Comparison of ENCODE assay signal across 10 cellular contexts in the genomic region with DNA sequence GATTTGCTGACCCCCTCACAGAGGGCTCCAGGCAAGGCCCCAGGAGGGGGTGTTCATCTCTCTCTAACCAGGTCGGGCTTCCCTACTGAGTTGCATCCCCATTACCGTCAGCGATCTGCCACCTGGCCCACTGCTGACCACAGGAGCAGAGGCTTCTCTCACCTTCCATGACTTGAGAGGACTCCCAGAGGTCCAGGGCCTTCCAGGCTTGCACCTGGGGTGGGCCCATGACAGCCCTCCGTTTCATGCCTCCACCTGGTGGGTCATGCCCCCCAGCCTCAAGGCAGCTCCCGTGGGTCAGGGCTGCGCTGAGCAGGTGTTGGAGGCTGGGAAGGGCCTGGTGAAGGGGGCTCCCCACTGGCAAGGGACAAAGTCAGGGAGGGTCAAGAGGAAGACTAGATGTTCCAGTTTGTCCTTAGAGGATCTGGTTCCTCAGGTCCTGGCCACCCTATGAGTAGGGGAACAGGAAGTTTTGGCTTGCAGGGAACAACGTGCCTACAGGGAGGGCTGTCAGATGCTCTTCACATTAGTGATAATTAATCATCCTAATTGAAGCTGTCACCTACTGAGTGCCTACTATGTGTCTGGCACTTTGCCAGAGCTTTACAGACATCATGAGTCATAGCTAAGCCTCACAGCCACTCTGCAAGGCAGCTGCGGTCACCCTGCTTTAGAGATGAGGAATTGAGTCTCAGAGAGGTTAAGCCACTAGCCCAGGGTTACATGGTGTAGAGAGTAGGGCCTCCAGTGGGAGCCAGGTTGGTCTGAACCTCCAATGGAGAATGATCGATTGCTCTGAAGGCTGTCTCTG. TPM values are rescaled to one million over a fixed set of nuclear protein-coding genes. Genes with fewer than 3 reads are reported as not detected.
DNase-seq lines count a peak whose midpoint lies in the region; ATAC-seq and TF ChIP-seq lines count a peak whose summit lies in the region.
"Had no signal": no experiment of that assay in that cellular context is flagged by ENCODE, and none has a peak within 500 bp of the region (broad histone marks: within the 10 kb centered on the region; RNA-seq: fewer than 3 reads in every experiment).

No MANE protein-coding gene starts in this region.

- H3K4me3 Mint-ChIP-seq in CD4-positive, alpha-beta T cell = no peak overlapping the region
- H3K4me3 Mint-ChIP-seq: IgD-negative memory B cell had no signal

- POLR2A ChIA-PET in CD4-positive, alpha-beta T cell (lab: Charles Lee) = no interaction called here

- no peaks in the 10 kb centered on the region for H3K9me3 ChIP-seq in CD4-positive, alpha-beta T cell (ENCODE audit: control insufficient read depth, low read length)

- no peak for DNase-seq in CD4-positive, alpha-beta T cell
- peak; percentile 85 for DNase-seq in NCI-H69 (lab: John Stamatoyannopoulos, UW)
- DNase-seq in 8988T = no peak
- DNase-seq in globus pallidus (ENCODE audit: low spot score) = no peak
- DNase-seq in NCI-H2081 treated with DMSO at 0.1 percent for 48 hours (lab: John Stamatoyannopoulos, UW) = no peak
- DNase-seq in head of caudate nucleus = no peak
- DNase-seq: activated CD4-positive, alpha-beta T cell treated with anti-CD3 and anti-CD28 coated beads for 1 hour had no signal

- no peak overlapping the region for H3K27ac ChIP-seq in CD4-positive, alpha-beta T cell (ENCODE audit: low read depth, low read length)

- intact Hi-C loops in CD4-positive, alpha-beta T cell (cut with DNase I, micrococcal nuclease) = no loop called here
- intact Hi-C loops in head of caudate nucleus (cut with DNase I) = no loop called here

- H3K27me3 ChIP-seq in CD4-positive, alpha-beta T cell (ENCODE audit: control insufficient read depth, insufficient read depth, low read length) = no peaks in the 10 kb centered on the region

- H3K9me3 Mint-ChIP-seq in CD4-positive, alpha-beta T cell = no peaks in the 10 kb centered on the region
- H3K9me3 Mint-ChIP-seq: IgD-negative memory B cell had no signal

- CTCF ChIA-PET in CD4-positive, alpha-beta T cell (lab: Charles Lee) = no interaction called here

- peak; percentile 39 for ATAC-seq in CD4-positive, alpha-beta T cell (ENCODE audit: poor library complexity)
- ATAC-seq in GM21360 (IDR thresholded peaks at IDR 0.05; ENCODE audit: unreplicated experiment) (peak; percentile 57), esophagus mucosa (peak; percentile 89)

- no peak overlapping the region for H3K27ac Mint-ChIP-seq in CD4-positive, alpha-beta T cell
- H3K27ac Mint-ChIP-seq: IgD-negative memory B cell had no signal

- H3K36me3 Mint-ChIP-seq in CD4-positive, alpha-beta T cell (ENCODE audit: low read depth) = no peaks in the 10 kb centered on the region

- H3K27me3 Mint-ChIP-seq in CD4-positive, alpha-beta T cell = no peaks in the 10 kb centered on the region
- H3K27me3 Mint-ChIP-seq: IgD-negative memory B cell had no signal

- H3K4me1 Mint-ChIP-seq in CD4-positive, alpha-beta T cell (ENCODE audit: low read depth) = no peaks in the 10 kb centered on the region

- no peak for TF ChIP-seq CTCF in CD4-positive, alpha-beta T cell (IDR thresholded peaks at IDR 0.05)

RNA-seq across cellular contexts. Expression of a gene that starts 13.8 kb away (rescaled TPM):
- total RNA-seq in CD4-positive, alpha-beta T cell = 1,000 to 10,000 TPM in 1 of 2 experiments, 100 to 1,000 TPM in 1; 977 to 1,030 TPM
- total RNA-seq in esophagus mucosa = 119 TPM

Comparison
In these comparisons a context has a peak if more than half of its experiments do, and no peak if none do; other contexts are left out.
1. ATAC-seq: peak in every context shown above with its lines; median percentile 89 in esophagus mucosa; 57 in GM21360; 39 in CD4-positive, alpha-beta T cell.